ENCODE assay signal across 32 cellular contexts in genomic region chr1:23171181-23171755, GRCh38. TPM values are rescaled to one million over a fixed set of nuclear protein-coding genes. Genes with fewer than 3 reads are reported as not detected.
DNase-seq lines count a peak whose midpoint lies in the region; ATAC-seq, FAIRE-seq and TF ChIP-seq lines count a peak whose summit lies in the region.
"Had no signal": no experiment of that assay in that cellular context is flagged by ENCODE, and none has a peak within 500 bp of the region (broad histone marks: within the 10 kb centered on the region; RNA-seq: fewer than 3 reads in every experiment).

No MANE protein-coding gene starts in this region.

- H3K27ac ChIP-seq in OCI-LY7 (ENCODE audit: low read depth, low read length, poor library complexity, severe bottlenecking) = no peak overlapping the region
- no peak overlapping the region for H3K27ac ChIP-seq in endothelial cell of umbilical vein (ENCODE audit: insufficient read depth, low read depth, low read length)
- H3K27ac ChIP-seq: KMS-11 had no signal

- BruUV-seq in OCI-LY7 (replicated peaks; lab: Mats Ljungman, UMichigan) (no TSS peak), endothelial cell of umbilical vein (replicated peaks; lab: Mats Ljungman, UMichigan) (no TSS peak)

- no peaks in the 10 kb centered on the region for H3K27me3 ChIP-seq in endothelial cell of umbilical vein (ENCODE audit: control insufficient read depth in 2 of 2, insufficient read depth in 2 of 2, low read length in 2 of 2)
- H3K27me3 ChIP-seq: tibial artery had no signal

- no peaks in the 10 kb centered on the region for H3K36me3 ChIP-seq in OCI-LY7 (ENCODE audit: insufficient read depth, low read length)
- no peaks in the 10 kb centered on the region for H3K36me3 ChIP-seq in endothelial cell of umbilical vein (ENCODE audit: control insufficient read depth in 2 of 2, extremely low read depth in 1 of 2, insufficient read depth in 2 of 2, low read length in 2 of 2)
- H3K36me3 ChIP-seq: tibial artery had no signal

- peaks cover 42% of the 10 kb centered on the region for H3K4me1 ChIP-seq in OCI-LY7 (ENCODE audit: insufficient read depth, low read length, poor library complexity, severe bottlenecking)
- H3K4me1 ChIP-seq in endothelial cell of umbilical vein (ENCODE audit: control insufficient read depth, extremely low read depth, insufficient read depth, low read length) = peaks cover 23% of the 10 kb centered on the region

- dilution Hi-C loops in endothelial cell of umbilical vein (cut with MboI; ENCODE audit: extremely low pct_ligation_motif_present, low sequenced_read_pairs) = no loop called here

- no peaks in the 10 kb centered on the region for H3K36me3 Mint-ChIP-seq in activated naive CD4-positive, alpha-beta T cell treated with anti-CD3 and anti-CD28 coated beads, Interleukin-2, amount 10 ng/mL, durations not matched to agents 7 days and 5 days

- peak overlapping the region; percentile 59 for H2AFZ ChIP-seq in OCI-LY7 (ENCODE audit: low read length)
- H2AFZ ChIP-seq in endothelial cell of umbilical vein (ENCODE audit: low read depth, low read length) = no peak overlapping the region

- H4K20me1 ChIP-seq in OCI-LY7 (ENCODE audit: insufficient read depth, low read length) = peaks cover 9% of the 10 kb centered on the region; the same call in 1 of the 2 replicates
- peaks cover 2% of the 10 kb centered on the region for H4K20me1 ChIP-seq in endothelial cell of umbilical vein (replicated peaks; ENCODE audit: control insufficient read depth, extremely low read depth, insufficient read depth, low read length)

- H3K4me2 ChIP-seq in OCI-LY7 (ENCODE audit: low read length) = peak overlapping the region; percentile 20
- no peak overlapping the region for H3K4me2 ChIP-seq in endothelial cell of umbilical vein (ENCODE audit: insufficient read depth, low read length)
- H3K4me2 ChIP-seq: KMS-11 had no signal

- no peaks in the 10 kb centered on the region for H3K9me2 ChIP-seq in OCI-LY7 (ENCODE audit: insufficient read depth, low read length)

- H3K4me3 Mint-ChIP-seq in activated naive CD4-positive, alpha-beta T cell treated with anti-CD3 and anti-CD28 coated beads, Interleukin-2, amount 10 ng/mL, durations not matched to agents 7 days and 5 days = no peak overlapping the region
- H3K4me3 Mint-ChIP-seq: activated CD8-positive, alpha-beta T cell treated with anti-CD3 and anti-CD28 coated beads, Interleukin-2, amount 10 ng/mL, durations not matched to agents 7 days and 5 days; CD4-positive, alpha-beta T cell; endodermal cell; memory B cell had no signal

- H3K9ac ChIP-seq in endothelial cell of umbilical vein (replicated peaks; ENCODE audit: extremely low read depth, insufficient read depth, low read length) = no peak overlapping the region
- H3K9ac ChIP-seq: KMS-11 had no signal

- CTCF ChIA-PET in OCI-LY7 (lab: Charles Lee; ENCODE audit: unreplicated experiment) = no interaction called here
- CTCF ChIA-PET in endothelial cell of umbilical vein (lab: Charles Lee) = interaction anchor here (1.0 to 13.1 kb wide), 3 partner anchors 8 to 68 kb away, joined by 3 to 129 read pairs (median 34); no protein-coding TSS in a partner anchor
- CTCF ChIA-PET in activated naive CD4-positive, alpha-beta T cell treated with anti-CD3 and anti-CD28 coated beads, Interleukin-2, amount 10 ng/mL, durations not matched to agents 7 days and 5 days (lab: Charles Lee) = interaction anchor here (1.1 kb wide), 1 partner anchor 71 kb away, joined by 3 read pairs; no protein-coding TSS in a partner anchor

- peaks cover 15% of the 10 kb centered on the region for H3K79me2 ChIP-seq in OCI-LY7 (ENCODE audit: insufficient read depth, low read depth, low read length)
- H3K79me2 ChIP-seq in endothelial cell of umbilical vein (ENCODE audit: control insufficient read depth, insufficient read depth, low read length) = peaks cover 20% of the 10 kb centered on the region

- H3K4me3 ChIP-seq in OCI-LY7 (ENCODE audit: low read depth, low read length, poor library complexity, severe bottlenecking) (no peak overlapping the region), endothelial cell of umbilical vein (replicated peaks in 1 of 3; ENCODE audit: insufficient read depth in 1 of 3, low read depth in 1 of 3, low read length in 3 of 3) (no peak overlapping the region)
- H3K4me3 ChIP-seq: coronary artery, tibial artery had no signal

- peaks cover 25% of the 10 kb centered on the region for H3K27me3 Mint-ChIP-seq in activated naive CD4-positive, alpha-beta T cell treated with anti-CD3 and anti-CD28 coated beads, Interleukin-2, amount 10 ng/mL, durations not matched to agents 7 days and 5 days
- H3K27me3 Mint-ChIP-seq: memory B cell had no signal

- peak; percentile 47 for FAIRE-seq in endothelial cell of umbilical vein (lab: Jason Lieb, UNC)
- FAIRE-seq: bronchial epithelial cell, HTR-8/SVneo, TTC549 had no signal

- intact Hi-C loops in OCI-LY7 (cut with micrococcal nuclease; ENCODE audit: unreplicated experiment) (no loop called here), endothelial cell of umbilical vein (cut with micrococcal nuclease) (no loop called here)

- H3K9me1 ChIP-seq in endothelial cell of umbilical vein (replicated peaks; ENCODE audit: control insufficient read depth, extremely low read depth, insufficient read depth, low read length) = no peaks in the 10 kb centered on the region

- TF ChIP-seq POLR2A in endothelial cell of umbilical vein (IDR thresholded peaks at IDR 0.05; ENCODE audit: low read depth, low read length) = no peak

- H3K4me1 Mint-ChIP-seq in activated naive CD4-positive, alpha-beta T cell treated with anti-CD3 and anti-CD28 coated beads, Interleukin-2, amount 10 ng/mL, durations not matched to agents 7 days and 5 days = peaks cover 36% of the 10 kb centered on the region

- ATAC-seq in esophagus mucosa = no peak
- no peak for ATAC-seq in GM21737 (IDR thresholded peaks at IDR 0.05; ENCODE audit: unreplicated experiment)
- ATAC-seq: activated CD8-positive, alpha-beta T cell treated with anti-CD3 and anti-CD28 coated beads, Interleukin-2, amount 10 ng/mL, durations not matched to agents 7 days and 5 days; left cardiac atrium had no signal

- POLR2A ChIA-PET in OCI-LY7 (lab: Charles Lee) (no interaction called here), endothelial cell of umbilical vein (lab: Charles Lee) (no interaction called here)

- peaks cover 2% of the 10 kb centered on the region for H3K9me3 Mint-ChIP-seq in activated naive CD4-positive, alpha-beta T cell treated with anti-CD3 and anti-CD28 coated beads, Interleukin-2, amount 10 ng/mL, durations not matched to agents 7 days and 5 days
- H3K9me3 Mint-ChIP-seq: CD4-positive, alpha-beta T cell; endodermal cell had no signal

- H3K9me3 ChIP-seq in OCI-LY7 (ENCODE audit: low read length) (no peaks in the 10 kb centered on the region), endothelial cell of umbilical vein (replicated peaks; ENCODE audit: control insufficient read depth, insufficient read depth, low read length) (no peaks in the 10 kb centered on the region)
- H3K9me3 ChIP-seq: tibial artery had no signal

- TF ChIP-seq CTCF in OCI-LY7 (conservative IDR thresholded peaks at IDR 0.05; ENCODE audit: low read length) (no peak), endothelial cell of umbilical vein (IDR thresholded peaks at IDR 0.05; ENCODE audit: extremely low read depth in 1 of 2, insufficient read depth in 1 of 2, low read depth in 1 of 2, low read length in 2 of 2) (no peak)

- H3K27ac Mint-ChIP-seq in activated naive CD4-positive, alpha-beta T cell treated with anti-CD3 and anti-CD28 coated beads, Interleukin-2, amount 10 ng/mL, durations not matched to agents 7 days and 5 days = no peak overlapping the region
- H3K27ac Mint-ChIP-seq: activated CD8-positive, alpha-beta T cell treated with anti-CD3 and anti-CD28 coated beads, Interleukin-2, amount 10 ng/mL, durations not matched to agents 7 days and 5 days; CD4-positive, alpha-beta T cell; endodermal cell; memory B cell had no signal

- DNase-seq in EH (ENCODE audit: low read depth) (peak; percentile 66), OCI-LY7 (ENCODE audit: low spot score) (no peak), endothelial cell of umbilical vein (ENCODE audit: low read depth, low spot score) (no peak), retina (peak; percentile 30), pons (ENCODE audit: low spot score) (no peak)
- no peak for DNase-seq in activated naive CD4-positive, alpha-beta T cell treated with anti-CD3 and anti-CD28 coated beads, Interleukin-2, amount 10 ng/mL, durations not matched to agents 7 days and 5 days
- DNase-seq: activated CD4-positive, alpha-beta T cell treated with anti-CD3 and anti-CD28 coated beads for 1 hour; activated CD8-positive, alpha-beta T cell treated with anti-CD3 and anti-CD28 coated beads, Interleukin-2, amount 10 ng/mL, durations not matched to agents 7 days and 5 days; activated gamma-delta T cell; activated T-cell treated with anti-CD3 and anti-CD28 coated beads for 4 hours; CD4-positive, alpha-beta T cell; endodermal cell; GDM1; GOT3; left cardiac atrium; NCI-H146; NCI-H2171; NCI-H524; NK-92 treated with Interleukin-12 subunit alpha and Interleukin-12 subunit beta, amount 100 ng/mL, for 24 hours; occipital lobe; stimulated activated CD4-positive, alpha-beta T cell treated with anti-CD3 and anti-CD28 coated beads, Interleukin-4, amount 100 ng/mL, for 4 hours; stimulated activated naive CD4-positive, alpha-beta T cell; T-helper 1 cell; tibial artery had no signal

RNA-seq across cellular contexts. Expression of gene LUZP1, which starts 2.6 kb away (rescaled TPM):
- 7.6 and 8.5 TPM in 2 replicates for total RNA-seq in OCI-LY7 (2014; rRNA removed; shearing (Covaris generic))
- total RNA-seq in OCI-LY7 (2022) (10.3 and 13.6 TPM in 2 replicates), endothelial cell of umbilical vein (82.4 and 92.3 TPM in 2 replicates), esophagus mucosa (17.1 TPM)
- polyA plus RNA-seq in endothelial cell of umbilical vein = 24.0 and 26.3 TPM in 2 replicates
- polyA plus RNA-seq in endothelial cell of umbilical vein (2011; cell fraction: cytosol; rRNA removed) = 27.7 and 27.9 TPM in 2 replicates
- polyA plus RNA-seq in endothelial cell of umbilical vein (2011; cell fraction: nucleus; rRNA removed) = 51.3 and 61.7 TPM in 2 replicates
- 48.4 and 60.7 TPM in 2 replicates for polyA plus RNA-seq in endothelial cell of umbilical vein (2012)
- polyA minus RNA-seq in endothelial cell of umbilical vein = 84.2 and 92.3 TPM in 2 replicates
- 12.7 TPM for polyA minus RNA-seq in endothelial cell of umbilical vein (2011; cell fraction: cytosol; rRNA and poly(A)+ RNA removed)
- polyA minus RNA-seq in endothelial cell of umbilical vein (2011; cell fraction: nucleus; rRNA and poly(A)+ RNA removed) = 58.7 and 84.7 TPM in 2 replicates

RNA-seq across cellular contexts. Expression of gene HTR1D, which starts 46.0 kb away (rescaled TPM):
- total RNA-seq in OCI-LY7 (2014; rRNA removed; shearing (Covaris generic)) = not detected in 2 replicates
- total RNA-seq in OCI-LY7 (2022) (not detected in 2 replicates), endothelial cell of umbilical vein (1.5 and 2.2 TPM in 2 replicates), esophagus mucosa (not detected)
- 1.9 TPM in 2 replicates for polyA plus RNA-seq in endothelial cell of umbilical vein
- 1.8 TPM in 2 replicates for polyA plus RNA-seq in endothelial cell of umbilical vein (2011; cell fraction: cytosol; rRNA removed)
- polyA plus RNA-seq in endothelial cell of umbilical vein (2011; cell fraction: nucleus; rRNA removed) = 0.91 and 0.98 TPM in 2 replicates
- polyA plus RNA-seq in endothelial cell of umbilical vein (2012) = 4.3 and 5.4 TPM in 2 replicates
- 0.93 and 1.6 TPM in 2 replicates for polyA minus RNA-seq in endothelial cell of umbilical vein
- 3.3 TPM for polyA minus RNA-seq in endothelial cell of umbilical vein (2011; cell fraction: cytosol; rRNA and poly(A)+ RNA removed)
- 0.96 and 1.1 TPM in 2 replicates for polyA minus RNA-seq in endothelial cell of umbilical vein (2011; cell fraction: nucleus; rRNA and poly(A)+ RNA removed)
- total RNA-seq: activated CD8-positive, alpha-beta T cell treated with anti-CD3 and anti-CD28 coated beads, Interleukin-2, amount 10 ng/mL, durations not matched to agents 7 days and 5 days; CD4-positive, alpha-beta T cell; left cardiac atrium; occipital lobe had no signal

Comparison
In these comparisons a context has a peak if more than half of its experiments do, and no peak if none do; other contexts are left out.
1. DNase-seq: peak in EH (single experiment) and retina (single experiment); none in OCI-LY7 (single experiment), endothelial cell of umbilical vein (single experiment), pons (single experiment) and activated naive CD4-positive, alpha-beta T cell treated with anti-CD3 and anti-CD28 coated beads, Interleukin-2, amount 10 ng/mL, durations not matched to agents 7 days and 5 days (single experiment).